ENCODE assay signal across 19 cellular contexts in genomic region chr4:4481394-4482000, GRCh38.
DNase-seq lines count a peak whose midpoint lies in the region; ATAC-seq, FAIRE-seq and TF ChIP-seq lines count a peak whose summit lies in the region.
"Had no signal": no experiment of that assay in that cellular context is flagged by ENCODE, and none has a peak within 500 bp of the region (broad histone marks: within the 10 kb centered on the region; RNA-seq: fewer than 3 reads in every experiment).

No MANE protein-coding gene starts in this region.

- no peak overlapping the region for H3K9ac ChIP-seq in endodermal cell (ENCODE audit: extremely low read depth, low read length, poor library complexity, severe bottlenecking)

- peaks cover 22% of the 10 kb centered on the region for H3K4me1 Mint-ChIP-seq in endodermal cell
- peaks cover 31% of the 10 kb centered on the region for H3K4me1 Mint-ChIP-seq in nephron progenitor cell

- BruUV-seq in A673 (replicated peaks; lab: Mats Ljungman, UMichigan) = no TSS peak

- H3K4me3 ChIP-seq in A673 (ENCODE audit: low read depth, low read length, poor library complexity, severe bottlenecking) (no peak overlapping the region), endodermal cell (ENCODE audit: low read length) (no peak overlapping the region)

- intact Hi-C loops in A673 (cut with micrococcal nuclease; ENCODE audit: unreplicated experiment) = loop anchor here (10.0 kb wide), 3 partner anchors 193 to 1333 kb away; no protein-coding TSS in a partner anchor

- CTCF ChIA-PET in A673 (lab: Charles Lee) = no interaction called here

- POLR2A ChIA-PET in A673 (lab: Charles Lee; ENCODE audit: low non-redundant PET) = interaction anchor here (0.6 kb wide), 1 partner anchor 9 kb away, joined by 9 read pairs; no protein-coding TSS in a partner anchor

- no peak for TF ChIP-seq CTCF in A673 (conservative IDR thresholded peaks at IDR 0.05; ENCODE audit: low read depth, low read length)
- no peak for TF ChIP-seq CTCF in endodermal cell (conservative IDR thresholded peaks at IDR 0.05)
- no peak for TF ChIP-seq CTCF in nephron progenitor cell (IDR thresholded peaks at IDR 0.05)
- no peak for TF ChIP-seq CTCF in GM13976 (IDR thresholded peaks at IDR 0.05; ENCODE audit: borderline replicate concordance, control extremely low read depth, extremely low read depth, insufficient read depth, missing control alignments)

- no peaks in the 10 kb centered on the region for H3K27me3 ChIP-seq in A673 (replicated peaks; ENCODE audit: insufficient read depth, low read depth, low read length, poor library complexity)
- no peaks in the 10 kb centered on the region for H3K27me3 ChIP-seq in endodermal cell (ENCODE audit: control insufficient read depth, insufficient read depth, low read length, poor library complexity, severe bottlenecking)

- in situ Hi-C loops in GM13976 (cut with MboI; ENCODE audit: low sequenced_read_pairs, unreplicated experiment) = loop anchor here (10.0 to 25.0 kb wide), 2 partner anchors 403 to 506 kb away; no protein-coding TSS in a partner anchor

- FAIRE-seq in RCC 7860 (lab: Jason Lieb, UNC) = no peak
- FAIRE-seq: GM18507 had no signal

- H3K27me3 Mint-ChIP-seq in endodermal cell (ENCODE audit: insufficient read depth) (no peaks in the 10 kb centered on the region), nephron progenitor cell (ENCODE audit: low read depth, poor library complexity) (peaks cover 8% of the 10 kb centered on the region)
- H3K27me3 Mint-ChIP-seq: activated T-cell treated with anti-CD3 and anti-CD28 coated beads, Interleukin-2, amount 50 U/mL, for 24 hours; CD4-positive, alpha-beta T cell; naive thymus-derived CD4-positive, alpha-beta T cell had no signal

- H3K9me3 Mint-ChIP-seq in endodermal cell = no peaks in the 10 kb centered on the region
- no peaks in the 10 kb centered on the region for H3K9me3 Mint-ChIP-seq in nephron progenitor cell
- H3K9me3 Mint-ChIP-seq: activated naive CD4-positive, alpha-beta T cell treated with anti-CD3 and anti-CD28 coated beads, Interleukin-2, amount 50 U/mL, for 72 hours; activated T-cell treated with anti-CD3 and anti-CD28 coated beads, Interleukin-2, amount 50 U/mL, for 24 hours; CD4-positive, alpha-beta T cell; naive thymus-derived CD4-positive, alpha-beta T cell had no signal

- no peak overlapping the region for H3K27ac Mint-ChIP-seq in endodermal cell
- H3K27ac Mint-ChIP-seq in nephron progenitor cell = peak overlapping the region; percentile 37
- H3K27ac Mint-ChIP-seq: activated T-cell treated with anti-CD3 and anti-CD28 coated beads, Interleukin-2, amount 50 U/mL, for 24 hours; CD4-positive, alpha-beta T cell had no signal

- H3K27ac ChIP-seq in A673 (ENCODE audit: low read depth, low read length, poor library complexity, severe bottlenecking) (peak overlapping the region; percentile 18), endodermal cell (ENCODE audit: low read depth, low read length) (peak overlapping the region; percentile 96)

- WGBS in endodermal cell (ENCODE audit: insufficient coverage in 1 of 2, insufficient read length in 1 of 2), 2 experiments = 71 to 77% methylated on average over 2 to 3 of the region's 3 CpGs

- ATAC-seq in GM21367 (IDR thresholded peaks at IDR 0.05; ENCODE audit: unreplicated experiment) = no peak
- ATAC-seq: activated naive CD4-positive, alpha-beta T cell treated with anti-CD3 and anti-CD28 coated beads, Interleukin-2, amount 50 U/mL, for 72 hours; left colon; naive thymus-derived CD4-positive, alpha-beta T cell; stimulated activated naive CD8-positive, alpha-beta T cell treated with anti-CD3 and anti-CD28 coated beads, Interleukin-15, Interleukin-2, amounts not matched to agents 100 U/mL and 50 U/mL, for 24 hours had no signal

- DNase-seq in A673 (ENCODE audit: low spot score) (no peak), NCI-H1048 (lab: John Stamatoyannopoulos, UW) (peak; percentile 84), endodermal cell (no peak), nephron progenitor cell (no peak), RCC 7860 (ENCODE audit: low spot score) (no peak), NCI-H510A treated with DMSO at 0.1 percent for 48 hours (lab: John Stamatoyannopoulos, UW) (no peak), GM13976 (ENCODE audit: low spot score) (no peak)
- DNase-seq: activated CD4-positive, alpha-beta T cell treated with anti-CD3 and anti-CD28 coated beads, Interleukin-2, amount 50 U/mL, for 4 hours; activated T-cell treated with anti-CD3 and anti-CD28 coated beads, Interleukin-2, amount 50 U/mL, for 24 hours; CD4-positive, alpha-beta T cell; Karpas-422; left colon; naive thymus-derived CD4-positive, alpha-beta T cell; NCI-H1105 treated with DMSO at 0.1 percent for 48 hours; NCI-H2171; stimulated activated naive CD8-positive, alpha-beta T cell treated with anti-CD3 and anti-CD28 coated beads, Interleukin-15, Interleukin-2, amounts not matched to agents 100 U/mL and 50 U/mL, for 24 hours had no signal

- H3K4me1 ChIP-seq in A673 (ENCODE audit: insufficient read depth, low read length, poor library complexity, severe bottlenecking) = peaks cover 13% of the 10 kb centered on the region
- H3K4me1 ChIP-seq in endodermal cell (ENCODE audit: control insufficient read depth, insufficient read depth, low read length) = no peaks in the 10 kb centered on the region

- H3K4me3 Mint-ChIP-seq in endodermal cell (no peak overlapping the region), nephron progenitor cell (peak overlapping the region; percentile 24)
- H3K4me3 Mint-ChIP-seq: activated T-cell treated with anti-CD3 and anti-CD28 coated beads, Interleukin-2, amount 50 U/mL, for 24 hours; CD4-positive, alpha-beta T cell; naive thymus-derived CD4-positive, alpha-beta T cell had no signal

- no peaks in the 10 kb centered on the region for H3K36me3 Mint-ChIP-seq in endodermal cell (ENCODE audit: low read depth)
- H3K36me3 Mint-ChIP-seq in nephron progenitor cell (ENCODE audit: low read depth) = no peaks in the 10 kb centered on the region
- H3K36me3 Mint-ChIP-seq: activated naive CD4-positive, alpha-beta T cell treated with anti-CD3 and anti-CD28 coated beads, Interleukin-2, amount 50 U/mL, for 72 hours had no signal

- H3K36me3 ChIP-seq in A673 (ENCODE audit: insufficient read depth, low read length, poor library complexity, severe bottlenecking) (no peaks in the 10 kb centered on the region), endodermal cell (ENCODE audit: control insufficient read depth, insufficient read depth, low read length) (no peaks in the 10 kb centered on the region)

- H3K9me3 ChIP-seq in A673 (ENCODE audit: low read depth, low read length, poor library complexity, severe bottlenecking) = no peaks in the 10 kb centered on the region
- no peaks in the 10 kb centered on the region for H3K9me3 ChIP-seq in endodermal cell (ENCODE audit: control insufficient read depth, low read length)
